9 cellular contexts compared by ENCODE assay signal in the genomic region with DNA sequence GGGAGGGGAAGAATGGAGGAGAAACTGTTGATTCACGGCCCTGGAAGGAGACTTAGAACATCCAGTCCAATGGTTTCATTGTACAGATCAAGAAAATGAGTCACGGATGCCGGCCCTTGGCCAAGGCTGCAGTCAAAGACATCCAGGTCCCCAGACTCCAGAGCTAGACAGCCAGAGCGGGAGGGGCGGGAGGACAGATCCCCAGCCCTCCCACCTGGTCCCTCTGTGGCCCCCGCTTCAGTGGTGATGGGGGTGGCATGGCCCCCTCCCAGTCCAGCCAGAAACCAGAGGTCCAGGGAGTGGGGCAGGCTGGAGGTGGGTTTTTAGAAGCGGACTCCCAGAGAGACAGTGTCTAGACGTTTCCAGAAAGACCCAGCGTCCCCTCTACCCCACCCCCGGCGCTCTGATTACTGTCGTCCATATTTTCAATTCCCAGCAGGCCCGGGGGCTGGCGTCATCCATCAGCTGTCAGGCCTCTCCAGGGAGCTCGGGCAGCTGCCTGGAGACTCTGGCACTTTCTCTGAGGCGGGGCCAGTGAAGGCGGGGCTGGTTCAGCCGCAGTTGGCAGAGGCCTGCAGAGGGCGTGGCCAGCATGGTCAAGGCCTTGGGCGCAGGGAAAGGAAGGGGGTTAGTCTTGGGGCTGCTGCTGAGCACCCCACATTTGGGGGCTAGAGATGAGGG. TPM values are rescaled to one million over a fixed set of nuclear protein-coding genes. Genes with fewer than 3 reads are reported as not detected.
A peak's percentile ranks its signal among the peaks of the same experiment; 100 is the strongest.
DNase-seq lines count a peak whose midpoint lies in the region; ATAC-seq and TF ChIP-seq lines count a peak whose summit lies in the region.
"Had no signal": no experiment of that assay in that cellular context is flagged by ENCODE, and none has a peak within 500 bp of the region (broad histone marks: within the 10 kb centered on the region; RNA-seq: fewer than 3 reads in every experiment).

No MANE protein-coding gene starts in this region.

- peaks cover 21 to 54% (median 44%) of the 10 kb centered on the region in 9 donors for H3K4me1 ChIP-seq in heart right ventricle

- peak overlapping the region; percentile 100 for H3K27ac ChIP-seq in angular gyrus (ENCODE audit: low read depth, low read length)
- peak overlapping the region; percentile 84 to 98 (median 94) for H3K27ac ChIP-seq in heart right ventricle

- H3K4me3 ChIP-seq in heart right ventricle: peak overlapping the region in 8 of 10 donors; percentile 3 to 48 (median 35)

- no peaks in the 10 kb centered on the region for H3K36me3 ChIP-seq in heart right ventricle

- no peaks in the 10 kb centered on the region for H3K27me3 ChIP-seq in heart right ventricle

- intact Hi-C loops in heart right ventricle (cut with DNase I): loop anchor here in 1 of 10 donors (1.0 kb wide), 1 partner anchor 8 kb away; a partner anchor contains a TSS
- intact Hi-C loops in posterior vena cava (cut with DNase I): no loop called here

- H3K9me3 ChIP-seq in heart right ventricle: no peaks in the 10 kb centered on the region

- DNase-seq in SIG-M5 treated with dmso at 0.1 percent for 504 hours (lab: John Stamatoyannopoulos, UW; ENCODE audit: unreplicated experiment): peak; percentile 55
- no peak for DNase-seq in SIG-M5 (lab: John Stamatoyannopoulos, UW)
- peak; percentile 96 for DNase-seq in NCI-H2227 (lab: John Stamatoyannopoulos, UW; ENCODE audit: unreplicated experiment)
- DNase-seq in heart right ventricle: peak; percentile 97
- DNase-seq in posterior vena cava (ENCODE audit: low spot score): peak; percentile 99
- no peak for DNase-seq in stimulated activated CD4-positive, alpha-beta T cell treated with anti-CD3 and anti-CD28 coated beads, Interleukin-12 subunit alpha, Interleukin-12 subunit beta, amount 100 ng/mL, for 4 hours
- DNase-seq: CD4-positive, CD25-positive, alpha-beta regulatory T cell had no signal

- 12 to 13% methylated on average over 20 of the region's 20 CpGs for WGBS in heart right ventricle, 2 donors

- peak in 1 of 9 donors; percentile 7 for TF ChIP-seq CTCF in heart right ventricle (IDR thresholded peaks at IDR 0.05)

- ATAC-seq in heart right ventricle: peak; percentile 85 to 91 (median 88)
- ATAC-seq in GM19397 (IDR thresholded peaks at IDR 0.05; ENCODE audit: unreplicated experiment): no peak

RNA-seq across cellular contexts. Expression of a gene that starts 8.0 kb away (rescaled TPM):
- 1,000 to 10,000 TPM; 1,266 to 2,631 (median 2,034) TPM for total RNA-seq in heart right ventricle
- 1,000 to 10,000 TPM; 2,522 to 6,886 TPM for polyA plus RNA-seq in heart right ventricle
- total RNA-seq in posterior vena cava: 1,000 to 10,000 TPM; 2,473 to 2,747 TPM

Comparison
In these comparisons a context has a peak if more than half of its experiments do, and no peak if none do; other contexts are left out.
1. DNase-seq: peak in SIG-M5 treated with dmso at 0.1 percent for 504 hours (single experiment), NCI-H2227 (single experiment), heart right ventricle (2 of 2) and posterior vena cava (single experiment); none in SIG-M5 (single experiment) and stimulated activated CD4-positive, alpha-beta T cell treated with anti-CD3 and anti-CD28 coated beads, Interleukin-12 subunit alpha, Interleukin-12 subunit beta, amount 100 ng/mL, for 4 hours (single experiment).